ENCODE assay signal across 12 cellular contexts in the genomic region with DNA sequence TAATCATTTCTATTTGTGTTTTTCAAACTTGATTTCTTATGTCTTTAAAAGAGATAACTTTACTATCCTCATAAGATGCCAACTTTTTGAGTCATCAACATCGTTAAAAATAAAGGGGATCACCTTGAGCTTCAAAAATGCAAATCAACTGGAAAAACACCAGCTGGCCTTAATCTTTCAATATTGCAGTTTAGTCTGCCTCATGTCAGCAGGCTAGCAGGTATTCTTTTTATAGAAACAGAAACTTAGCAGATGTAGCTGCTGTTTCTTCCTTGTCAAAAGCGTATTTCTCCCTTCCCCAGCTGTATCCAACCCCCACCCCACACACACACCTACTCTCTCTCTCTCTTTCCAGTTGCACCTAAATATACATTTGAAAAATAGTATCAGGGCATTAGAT.
DNase-seq lines count a peak whose midpoint lies in the region; ATAC-seq, FAIRE-seq and TF ChIP-seq lines count a peak whose summit lies in the region.
"Had no signal": no experiment of that assay in that cellular context is flagged by ENCODE, and none has a peak within 500 bp of the region (broad histone marks: within the 10 kb centered on the region; RNA-seq: fewer than 3 reads in every experiment).

No MANE protein-coding gene starts in this region.

- ATAC-seq in GM21447 (IDR thresholded peaks at IDR 0.05; ENCODE audit: unreplicated experiment) (peak; percentile 98), HG03108 (IDR thresholded peaks at IDR 0.05; ENCODE audit: unreplicated experiment) (peak; percentile 92)
- ATAC-seq: activated naive CD8-positive, alpha-beta T cell treated with anti-CD3 and anti-CD28 coated beads, Interleukin-2, amount 50 U/mL, for 24 hours; left lung had no signal

- TF ChIP-seq CTCF in OCI-LY3 (IDR thresholded peaks at IDR 0.05; ENCODE audit: low read depth, low read length) = no peak

- DNase-seq in GM18507 (ENCODE audit: extremely low spot score, insufficient read length, low read depth) (peak; percentile 2), GOT3 (lab: John Stamatoyannopoulos, UW) (no peak), posterior vena cava (ENCODE audit: low spot score) (no peak)
- DNase-seq in activated naive CD4-positive, alpha-beta T cell treated with anti-CD3 and anti-CD28 coated beads, Interleukin-2, amount 50 U/mL, for 16 hours = no peak
- DNase-seq in activated effector memory CD4-positive, alpha-beta T cell treated with Interleukin-2 at 50 U/mL for 16 hours = no peak
- DNase-seq: activated naive CD8-positive, alpha-beta T cell treated with anti-CD3 and anti-CD28 coated beads, Interleukin-2, amount 50 U/mL, for 24 hours; Caco-2; left lung; NCI-H2227 treated with DMSO at 0.1 percent for 48 hours had no signal

- H4K20me1 ChIP-seq in OCI-LY3 (ENCODE audit: insufficient read depth, low read length) = no peaks in the 10 kb centered on the region

- peak; percentile 93 for FAIRE-seq in GM18507 (lab: Jason Lieb, UNC)

- no peaks in the 10 kb centered on the region for H3K27me3 ChIP-seq in OCI-LY3 (ENCODE audit: low read depth, low read length)
- H3K27me3 ChIP-seq: left lung had no signal

- H3K9me3 ChIP-seq in OCI-LY3 (ENCODE audit: insufficient read depth, low read length) = no peaks in the 10 kb centered on the region
- H3K9me3 ChIP-seq: Caco-2, left lung had no signal

- H3K79me2 ChIP-seq in OCI-LY3 (ENCODE audit: low read length) = no peaks in the 10 kb centered on the region

- H3K36me3 ChIP-seq in OCI-LY3 (replicated peaks; ENCODE audit: low read depth, low read length) = peaks cover 3% of the 10 kb centered on the region
- H3K36me3 ChIP-seq: left lung had no signal

- no peak overlapping the region for H2AFZ ChIP-seq in OCI-LY3 (ENCODE audit: low read depth, low read length)

- peak overlapping the region; percentile 64 for H3K9ac ChIP-seq in OCI-LY3 (ENCODE audit: low read length)

- H3K4me3 ChIP-seq in OCI-LY3 (ENCODE audit: low read length) = peak overlapping the region; percentile 46
- H3K4me3 ChIP-seq: left lung had no signal

- H3K4me2 ChIP-seq in OCI-LY3 (ENCODE audit: low read length) = peak overlapping the region; percentile 84

- H3K27ac ChIP-seq in OCI-LY3 (ENCODE audit: low read length) = peak overlapping the region; percentile 97
- H3K27ac ChIP-seq: left lung had no signal

- peaks cover 48% of the 10 kb centered on the region for H3K4me1 ChIP-seq in OCI-LY3 (ENCODE audit: low read length)
- H3K4me1 ChIP-seq: Caco-2, left lung had no signal

- intact Hi-C loops in posterior vena cava (cut with DNase I) = no loop called here
